Comparison of ENCODE assay signal across 23 cellular contexts in the genomic region with DNA sequence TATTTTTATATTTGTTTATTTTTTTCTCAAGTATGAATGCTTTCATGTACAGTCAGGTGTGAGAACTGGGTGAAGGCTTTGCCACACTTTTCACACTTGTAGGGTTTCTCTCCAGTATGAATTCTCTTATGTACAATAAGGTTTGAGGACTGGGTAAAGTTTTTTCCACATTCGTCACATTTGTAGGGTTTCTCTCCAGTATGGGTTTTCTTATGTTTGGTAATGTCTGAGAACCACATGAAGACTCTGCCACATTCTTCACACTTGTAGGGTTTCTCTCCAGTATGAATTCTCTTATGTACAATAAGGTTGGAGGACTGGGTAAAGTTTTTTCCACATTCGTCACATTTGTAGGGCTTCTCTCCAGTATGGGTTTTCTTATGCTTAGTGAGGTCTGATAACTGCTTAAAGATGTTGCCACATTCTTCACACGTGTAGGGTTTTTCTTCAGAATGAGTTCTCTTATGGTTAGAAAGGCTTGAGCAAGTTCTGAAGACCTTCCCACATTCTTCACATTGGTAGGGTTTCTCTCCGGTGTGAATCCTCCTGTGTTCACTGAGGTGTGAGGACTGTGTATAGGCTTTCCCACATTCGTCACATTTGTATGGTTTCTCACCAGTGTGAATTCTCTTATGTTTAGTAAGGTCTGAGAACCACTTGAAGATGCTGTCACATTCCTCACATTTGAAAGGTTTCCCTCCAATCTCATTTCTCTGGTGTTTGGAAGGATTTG. TPM values are rescaled to one million over a fixed set of nuclear protein-coding genes. Genes with fewer than 3 reads are reported as not detected.
DNase-seq lines count a peak whose midpoint lies in the region; ATAC-seq, FAIRE-seq and TF ChIP-seq lines count a peak whose summit lies in the region.
"Had no signal": no experiment of that assay in that cellular context is flagged by ENCODE, and none has a peak within 500 bp of the region (broad histone marks: within the 10 kb centered on the region; RNA-seq: fewer than 3 reads in every experiment).

No MANE protein-coding gene starts in this region.

- DNase-seq in A549 (ENCODE audit: low read depth in 1 of 2, low spot score in 1 of 2) = peak in 1 of 2 experiments; percentile 49
- no peak for DNase-seq in HEK293T (ENCODE audit: extremely low spot score)
- DNase-seq in astrocyte (ENCODE audit: low read depth) = peak; percentile 11
- DNase-seq in NCI-H2107 (lab: John Stamatoyannopoulos, UW) = no peak
- no peak for DNase-seq in left ventricle myocardium inferior
- DNase-seq in hippocampal formation (lab: John Stamatoyannopoulos, UW) = no peak
- DNase-seq: activated CD4-positive, alpha-beta T cell treated with anti-CD3 and anti-CD28 coated beads, Interleukin-2, amount 50 U/mL, for 1 hour; BE2C; cerebellar nuclear complex; naive thymus-derived CD4-positive, alpha-beta T cell; NCI-H1417; NCI-H524 treated with DMSO at 0.1 percent for 48 hours; T-helper 17 cell; transverse colon had no signal

- peak in 1 of 2 experiments; percentile 52; a peak in 1 of 6 replicates for ATAC-seq in A549
- ATAC-seq in HG03520 (IDR thresholded peaks at IDR 0.05; ENCODE audit: unreplicated experiment) = no peak
- ATAC-seq: esophagus mucosa; gastroesophageal sphincter; naive thymus-derived CD4-positive, alpha-beta T cell; T-helper 17 cell had no signal

- TF ChIP-seq POLR2A in A549 (IDR thresholded peaks at IDR 0.05; ENCODE audit: low read length) = no peak

- no peak overlapping the region for H2AFZ ChIP-seq in astrocyte (ENCODE audit: low read depth, low read length)

- intact Hi-C loops in left ventricle myocardium inferior (cut with micrococcal nuclease) = no loop called here

- no peak overlapping the region for H3K4me3 Mint-ChIP-seq in astrocyte (ENCODE audit: unreplicated experiment)
- H3K4me3 Mint-ChIP-seq: activated naive CD4-positive, alpha-beta T cell treated with anti-CD3 and anti-CD28 coated beads, Interleukin-2, amount 50 U/mL, for 24 hours; naive thymus-derived CD4-positive, alpha-beta T cell; stimulated activated naive CD8-positive, alpha-beta T cell treated with anti-CD3 and anti-CD28 coated beads, Interleukin-15, Interleukin-2, amounts not matched to agents 100 ng/mL and 50 ng/mL, for 24 hours; T-helper 17 cell had no signal

- H4K20me1 ChIP-seq in astrocyte (ENCODE audit: insufficient read depth, low read length) = no peaks in the 10 kb centered on the region

- TF ChIP-seq RAD21 in A549 (conservative IDR thresholded peaks at IDR 0.05 in 1 of 2, IDR thresholded peaks at IDR 0.05 in 1 of 2) = no peak

- H3K27ac Mint-ChIP-seq in astrocyte (ENCODE audit: unreplicated experiment) = no peak overlapping the region
- H3K27ac Mint-ChIP-seq: activated naive CD4-positive, alpha-beta T cell treated with anti-CD3 and anti-CD28 coated beads, Interleukin-2, amount 50 U/mL, for 24 hours; naive thymus-derived CD4-positive, alpha-beta T cell; stimulated activated naive CD8-positive, alpha-beta T cell treated with anti-CD3 and anti-CD28 coated beads, Interleukin-15, Interleukin-2, amounts not matched to agents 100 ng/mL and 50 ng/mL, for 24 hours; T-helper 17 cell had no signal

- peaks cover 80% of the 10 kb centered on the region for H3K9me3 Mint-ChIP-seq in astrocyte (ENCODE audit: unreplicated experiment)

- H3K27me3 ChIP-seq in astrocyte (ENCODE audit: insufficient read depth, low read length) (no peaks in the 10 kb centered on the region), iPS-20b (ENCODE audit: insufficient read depth, low read length) (no peaks in the 10 kb centered on the region), left ventricle myocardium inferior (ENCODE audit: low read depth) (no peaks in the 10 kb centered on the region)
- H3K27me3 ChIP-seq: BE2C, gastroesophageal sphincter, transverse colon had no signal

- H3K4me3 ChIP-seq in A549 (no peak overlapping the region), astrocyte (ENCODE audit: insufficient read depth, low read depth, low read length) (no peak overlapping the region), iPS-20b (ENCODE audit: low read length) (peak overlapping the region; percentile 38), left ventricle myocardium inferior (no peak overlapping the region)
- H3K4me3 ChIP-seq: gastroesophageal sphincter, transverse colon had no signal

- H3K4me1 Mint-ChIP-seq in astrocyte (ENCODE audit: low read depth, unreplicated experiment) = no peaks in the 10 kb centered on the region
- H3K4me1 Mint-ChIP-seq: activated naive CD4-positive, alpha-beta T cell treated with anti-CD3 and anti-CD28 coated beads, Interleukin-2, amount 50 U/mL, for 24 hours; T-helper 17 cell had no signal

- H3K27ac ChIP-seq in A549 (no peak overlapping the region), astrocyte (ENCODE audit: low read depth, low read length) (no peak overlapping the region), iPS-20b (ENCODE audit: low read length) (no peak overlapping the region), left ventricle myocardium inferior (replicated peaks) (no peak overlapping the region)
- H3K27ac ChIP-seq: gastroesophageal sphincter, transverse colon had no signal

- 97% methylated on average over 5 of the region's 5 CpGs for WGBS in A549 (ENCODE audit: missing lambda C conversion rate)

- no peaks in the 10 kb centered on the region for H3K27me3 Mint-ChIP-seq in astrocyte (ENCODE audit: low read depth, unreplicated experiment)
- H3K27me3 Mint-ChIP-seq: activated naive CD4-positive, alpha-beta T cell treated with anti-CD3 and anti-CD28 coated beads, Interleukin-2, amount 50 U/mL, for 24 hours; naive thymus-derived CD4-positive, alpha-beta T cell; stimulated activated naive CD8-positive, alpha-beta T cell treated with anti-CD3 and anti-CD28 coated beads, Interleukin-15, Interleukin-2, amounts not matched to agents 100 ng/mL and 50 ng/mL, for 24 hours; T-helper 17 cell had no signal

- H3K79me2 ChIP-seq in astrocyte (ENCODE audit: insufficient read depth, low read length) = peaks cover 5% of the 10 kb centered on the region

- FAIRE-seq in A549 (lab: Jason Lieb, UNC) (no peak), astrocyte (lab: Jason Lieb, UNC) (no peak)
- FAIRE-seq: A204.1, HTR-8/SVneo, RCC 7860 had no signal

- H3K9me3 ChIP-seq in A549 (peaks cover 98% of the 10 kb centered on the region), astrocyte (ENCODE audit: insufficient read depth, low read depth, low read length) (peaks cover 68% of the 10 kb centered on the region), iPS-20b (ENCODE audit: insufficient read depth, low read depth, low read length) (peaks cover 86% of the 10 kb centered on the region), left ventricle myocardium inferior (replicated peaks) (peaks cover 100% of the 10 kb centered on the region)
- H3K9me3 ChIP-seq: BE2C had no signal

- CTCF ChIA-PET in A549 (lab: Yijun Ruan, JAX) (no interaction called here), HEK293T (lab: Yijun Ruan, JAX) (no interaction called here)

- peaks cover 60% of the 10 kb centered on the region for H3K36me3 ChIP-seq in astrocyte (ENCODE audit: insufficient read depth, low read length)
- peaks cover 69% of the 10 kb centered on the region for H3K36me3 ChIP-seq in iPS-20b (ENCODE audit: insufficient read depth, low read depth, low read length)
- peaks cover 79% of the 10 kb centered on the region for H3K36me3 ChIP-seq in left ventricle myocardium inferior

- no peak for TF ChIP-seq EP300 in A549 (IDR thresholded peaks at IDR 0.05)

- H3K4me2 ChIP-seq in A549 (no peak overlapping the region), astrocyte (ENCODE audit: low read length) (no peak overlapping the region)

- POLR2A ChIA-PET in A549 (lab: Yijun Ruan, JAX) (no interaction called here), HEK293T (lab: Yijun Ruan, JAX) (interaction anchor here (1.5 kb wide), 1 partner anchor 19 kb away, joined by 4 read pairs; a partner anchor contains a TSS)

- H3K9ac ChIP-seq in astrocyte (ENCODE audit: low read length) (no peak overlapping the region), iPS-20b (ENCODE audit: low read depth, low read length) (no peak overlapping the region)

- no peak for TF ChIP-seq CTCF in A549 (IDR thresholded peaks at IDR 0.05)
- no peak for TF ChIP-seq CTCF in astrocyte (IDR thresholded peaks at IDR 0.05; ENCODE audit: insufficient read depth, low read depth, low read length)
- TF ChIP-seq CTCF in left ventricle myocardium inferior (IDR thresholded peaks at IDR 0.05; ENCODE audit: borderline replicate concordance) = no peak

- H3K4me1 ChIP-seq in A549 (no peaks in the 10 kb centered on the region), astrocyte (ENCODE audit: insufficient read depth, low read length) (no peaks in the 10 kb centered on the region), iPS-20b (ENCODE audit: insufficient read depth, low read length) (no peaks in the 10 kb centered on the region), left ventricle myocardium inferior (no peaks in the 10 kb centered on the region)
- H3K4me1 ChIP-seq: BE2C, gastroesophageal sphincter, transverse colon had no signal

- peaks cover 80% of the 10 kb centered on the region for H3K36me3 Mint-ChIP-seq in astrocyte (ENCODE audit: low read depth, unreplicated experiment)

TF ChIP-seq in A549, 52 proteins besides CTCF, POLR2A, EP300 and RAD21:
- no peak for TF ChIP-seq FOSL2 (IDR thresholded peaks at IDR 0.05)
- TF ChIP-seq FOSL2 (CRISPR knock-in tag; IDR thresholded peaks at IDR 0.05) = no peak
- TF ChIP-seq RARB (CRISPR knock-in tag; IDR thresholded peaks at IDR 0.05) = no peak
- TF ChIP-seq GATA3 (IDR thresholded peaks at IDR 0.05; ENCODE audit: borderline replicate concordance) = peak; percentile 4; the same call in 1 of the 2 replicates
- TF ChIP-seq, protein P1, sequence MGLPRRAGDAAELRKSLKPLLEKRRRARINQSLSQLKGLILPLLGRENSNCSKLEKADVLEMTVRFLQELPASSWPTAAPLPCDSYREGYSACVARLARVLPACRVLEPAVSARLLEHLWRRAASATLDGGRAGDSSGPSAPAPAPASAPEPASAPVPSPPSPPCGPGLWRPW (IDR thresholded peaks at IDR 0.05) = 0 out of 2 replicates have a peak, but pooled peaks have one; percentile 19

TF ChIP-seq in HEK293T, 16 proteins besides CTCF, POLR2A, EP300 and RAD21 (continues in another document):
- TF ChIP-seq L3MBTL2 (conservative IDR thresholded peaks at IDR 0.05) (peak; percentile 19; the same call in 1 of the 2 replicates), ZNF384 (IDR thresholded peaks at IDR 0.05) (no peak), NFRKB (IDR thresholded peaks at IDR 0.05) (no peak), FOXK2 (IDR thresholded peaks at IDR 0.05) (no peak)

RNA-seq across cellular contexts. Expression of a gene that starts 19.7 kb away (rescaled TPM):
- polyA plus RNA-seq in A549 (2011; rRNA removed) (30.1 and 30.9 TPM in 2 replicates), A549 (2017; fragmentation: RNase III; extraction: RNeasy Plus Mini Kit Qiagen cat#74134 plus additional on column Dnase treatment) (17.3 to 22.0 TPM (median 21.8 TPM) in 3 replicates)
- polyA plus RNA-seq in A549 (2012; cell fraction: cytosol; rRNA removed) = 12.3 and 12.7 TPM in 2 replicates
- polyA plus RNA-seq in A549 (2012; cell fraction: nucleus; rRNA removed) = 21.7 and 25.3 TPM in 2 replicates
- 29.7 and 38.7 TPM in 2 replicates for polyA minus RNA-seq in A549 (2011; rRNA and poly(A)+ RNA removed)
- total RNA-seq in astrocyte (42.1 and 57.5 TPM in 2 replicates), left ventricle myocardium inferior (8.2 TPM)
